2 cellular contexts compared by ENCODE assay signal in the genomic region with DNA sequence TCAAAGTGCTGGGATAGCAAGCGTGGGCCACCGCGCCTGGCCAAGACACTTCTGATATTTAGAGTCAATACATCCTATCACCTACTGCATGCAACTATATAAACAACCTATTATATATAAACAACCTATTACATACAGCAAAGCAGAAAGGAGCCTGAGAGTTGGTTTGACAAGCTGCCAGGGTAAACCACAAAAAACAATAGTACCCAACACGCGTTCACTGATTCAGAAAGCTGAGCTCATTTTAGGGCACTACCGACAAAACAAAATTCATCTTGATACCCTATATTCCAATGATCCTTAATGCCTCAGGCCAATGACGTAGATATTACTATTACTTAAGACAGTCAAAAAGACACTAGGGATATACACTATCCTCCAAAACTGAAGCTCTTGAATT.
TF ChIP-seq lines count a peak whose summit lies in the region.

No MANE protein-coding gene starts in this region.

TF ChIP-seq in Ishikawa, 13 proteins besides CTCF, POLR2A, EP300 and RAD21:
- peak; percentile 76 for TF ChIP-seq NFIC (IDR thresholded peaks at IDR 0.05)
- TF ChIP-seq MAX (IDR thresholded peaks at IDR 0.05): peak; percentile 12; the same call in 1 of the 2 replicates
- TF ChIP-seq EGR1 (IDR thresholded peaks at IDR 0.05): no peak
TF ChIP-seq in Ishikawa: peak in this region for 2.

TF ChIP-seq in endothelial cell of umbilical vein, 7 proteins besides CTCF, POLR2A, EP300 and RAD21:
- TF ChIP-seq FOS (IDR thresholded peaks at IDR 0.05; ENCODE audit: borderline replicate concordance, insufficient read depth, low read length): no peak
- no peak for TF ChIP-seq GATA2 (IDR thresholded peaks at IDR 0.05; ENCODE audit: insufficient read depth, insufficient read length, low read depth, low read length)
- TF ChIP-seq EZH2 (IDR thresholded peaks at IDR 0.05; ENCODE audit: borderline replicate concordance, low read depth, low read length, severe bottlenecking): no peak
- TF ChIP-seq MYC (IDR thresholded peaks at IDR 0.05; ENCODE audit: low read depth, low read length): no peak
- TF ChIP-seq MAX (IDR thresholded peaks at IDR 0.05; ENCODE audit: insufficient read depth, insufficient read length): no peak
- no peak for TF ChIP-seq POLR2AphosphoS5 (IDR thresholded peaks at IDR 0.05; ENCODE audit: insufficient read depth, low read depth, low read length)
- TF ChIP-seq JUN (IDR thresholded peaks at IDR 0.05; ENCODE audit: borderline replicate concordance, insufficient read depth, insufficient read length, low read depth): no peak
